In genomic region chr1:28782011-28782410, GRCh38 we compare ENCODE assay signal across 19 cellular contexts. TPM values are rescaled to one million over a fixed set of nuclear protein-coding genes. Genes with fewer than 3 reads are reported as not detected.
DNase-seq lines count a peak whose midpoint lies in the region; TF ChIP-seq lines count a peak whose summit lies in the region.
"Had no signal": no experiment of that assay in that cellular context is flagged by ENCODE, and none has a peak within 500 bp of the region (broad histone marks: within the 10 kb centered on the region; RNA-seq: fewer than 3 reads in every experiment).

No MANE protein-coding gene starts in this region.

- DNase-seq in ELF-1 (ENCODE audit: low read depth, low spot score) (peak; percentile 60), RPMI7951 (ENCODE audit: low read depth) (peak; percentile 36), fibroblast of peridontal ligament (ENCODE audit: extremely low read depth) (peak; percentile 18), neural progenitor cell (ENCODE audit: low spot score) (no peak), adrenal gland (no peak), SW 1271 (lab: John Stamatoyannopoulos, UW) (no peak), GM13977 (ENCODE audit: low spot score) (no peak)
- no peak for DNase-seq in stimulated activated CD8-positive, alpha-beta memory T cell treated with anti-CD3 and anti-CD28 coated beads, Interleukin-4, amount 100 ng/mL, for 48 hours
- DNase-seq: DMS53; KG1; NCI-H1092 treated with DMSO at 0.1 percent for 48 hours; NCI-H1694; NCI-H69; NK-92 treated with Interleukin-12 subunit alpha and Interleukin-12 subunit beta, amount 100 ng/mL, for 24 hours; PC-3 had no signal

- no peak overlapping the region for H3K9ac ChIP-seq in neural progenitor cell

- TF ChIP-seq CTCF in neural progenitor cell (IDR thresholded peaks at IDR 0.05) (no peak), adrenal gland (IDR thresholded peaks at IDR 0.05) (no peak), GM13977 (IDR thresholded peaks at IDR 0.05; ENCODE audit: extremely low read depth, insufficient read depth, missing control alignments) (no peak)

- no peak overlapping the region for H2AFZ ChIP-seq in neural progenitor cell (replicated peaks)

- H3K4me1 Mint-ChIP-seq in neural progenitor cell: peaks cover 19% of the 10 kb centered on the region

- WGBS in adrenal gland, 4 donors: 74 to 84% (median 80%) methylated on average over 3 of the region's 3 CpGs

- H3K9me3 ChIP-seq in neural progenitor cell (ENCODE audit: low read depth): no peaks in the 10 kb centered on the region
- no peaks in the 10 kb centered on the region for H3K9me3 ChIP-seq in adrenal gland (replicated peaks in 1 of 3)
- H3K9me3 ChIP-seq: Caco-2 had no signal

- H3K27me3 Mint-ChIP-seq in neural progenitor cell (ENCODE audit: insufficient read depth, low read depth): peaks cover 5% of the 10 kb centered on the region

- no peak for TF ChIP-seq POLR2A in adrenal gland (IDR thresholded peaks at IDR 0.05)

- H3K27ac ChIP-seq in neural progenitor cell (no peak overlapping the region), adrenal gland (no peak overlapping the region)
- H3K27ac ChIP-seq: HL-60 had no signal

- H3K27me3 ChIP-seq in neural progenitor cell: no peaks in the 10 kb centered on the region
- H3K27me3 ChIP-seq in adrenal gland: no peaks in the 10 kb centered on the region

- H3K36me3 Mint-ChIP-seq in neural progenitor cell: no peaks in the 10 kb centered on the region

- intact Hi-C loops in adrenal gland (cut with DNase I): loop anchor here in 1 of 2 donors (2.0 to 10.0 kb wide), 2 partner anchors 95 to 413 kb away; no protein-coding TSS in a partner anchor

- H3K4me3 Mint-ChIP-seq in neural progenitor cell: no peak overlapping the region

- H3K79me2 ChIP-seq in neural progenitor cell (ENCODE audit: low read depth): no peaks in the 10 kb centered on the region

- H3K27ac Mint-ChIP-seq in neural progenitor cell: peak overlapping the region; percentile 30

- no peaks in the 10 kb centered on the region for H3K36me3 ChIP-seq in neural progenitor cell
- no peaks in the 10 kb centered on the region for H3K36me3 ChIP-seq in adrenal gland (replicated peaks in 1 of 2)

- in situ Hi-C loops in GM13977 (cut with MboI; ENCODE audit: low pct_unique_long_range_greater_than_20kb, low sequenced_read_pairs, unreplicated experiment): loop anchor here (10.0 kb wide), 1 partner anchor 93 kb away; no protein-coding TSS in a partner anchor

- no peaks in the 10 kb centered on the region for H3K9me3 Mint-ChIP-seq in neural progenitor cell

- no peak overlapping the region for H3K4me2 ChIP-seq in neural progenitor cell

- no peaks in the 10 kb centered on the region for H3K4me1 ChIP-seq in neural progenitor cell
- H3K4me1 ChIP-seq in adrenal gland (replicated peaks in 1 of 2): peaks cover 0 to 16% of the 10 kb centered on the region in 2 donors
- H3K4me1 ChIP-seq: Caco-2 had no signal

- peaks cover 7% of the 10 kb centered on the region for H3F3A ChIP-seq in neural progenitor cell (ENCODE audit: low read depth)

- no peaks in the 10 kb centered on the region for H4K20me1 ChIP-seq in neural progenitor cell (ENCODE audit: low read depth)

- H3K4me3 ChIP-seq in neural progenitor cell: no peak overlapping the region
- H3K4me3 ChIP-seq in adrenal gland: no peak overlapping the region

RNA-seq across cellular contexts. Expression of gene OPRD1, which starts 30.0 kb away (rescaled TPM):
- 0.96 and 1.5 TPM in 2 replicates for total RNA-seq in RPMI7951 (2014; rRNA removed; shearing (Covaris generic))
- total RNA-seq in neural progenitor cell (ENCODE audit: low replicate concordance) (0.37 and 0.77 TPM in 2 replicates), adrenal gland (1 to 10 TPM in 1 of 8 donors, under 1 TPM in 3, not detected in 4; 0.15 to 1.8 (median 0.56) TPM)
- under 1 TPM; 0.17 to 0.56 (median 0.26) TPM for polyA plus RNA-seq in adrenal gland
- total RNA-seq: M059J, PC-3, Right ventricle myocardium inferior had no signal

RNA-seq across cellular contexts. Expression of gene YTHDF2, which starts 45.3 kb away (rescaled TPM):
- total RNA-seq in RPMI7951 (2014; rRNA removed; shearing (Covaris generic)): 46.0 and 50.2 TPM in 2 replicates
- total RNA-seq in neural progenitor cell (ENCODE audit: low replicate concordance) (107 and 120 TPM in 2 replicates), adrenal gland (10 to 100 TPM; 45.3 to 95.0 (median 71.6) TPM)
- polyA plus RNA-seq in adrenal gland: 10 to 100 TPM; 41.0 to 75.6 (median 54.6) TPM

Comparison
In these comparisons a context has a peak if more than half of its experiments do, and no peak if none do; other contexts are left out.
1. DNase-seq: peak in ELF-1 (single experiment), RPMI7951 (single experiment) and fibroblast of peridontal ligament (single experiment); none in neural progenitor cell (single experiment), adrenal gland (0 of 7), SW 1271 (0 of 2), GM13977 (single experiment) and stimulated activated CD8-positive, alpha-beta memory T cell treated with anti-CD3 and anti-CD28 coated beads, Interleukin-4, amount 100 ng/mL, for 48 hours (single experiment).